In the genomic region with DNA sequence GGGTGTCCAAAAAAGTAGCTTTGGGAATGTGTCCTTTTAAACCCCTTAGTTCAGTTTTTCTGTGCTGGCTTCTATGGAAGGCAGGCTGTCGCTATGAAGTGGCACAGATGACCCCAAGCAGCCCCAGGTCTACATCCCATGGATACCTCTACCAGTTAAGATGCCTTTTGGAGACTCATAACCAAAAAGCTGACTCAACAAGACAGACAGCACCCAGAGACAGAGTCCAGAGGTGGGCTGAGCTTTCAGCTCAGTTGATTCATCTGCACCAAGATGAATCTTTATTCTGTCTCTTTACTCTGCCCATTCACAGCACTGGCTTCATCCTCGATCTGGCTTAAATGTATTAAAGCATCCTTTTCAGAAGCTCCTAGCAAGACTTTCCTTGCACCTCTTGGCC, we compare ENCODE assay signal across 20 cellular contexts. TPM values are rescaled to one million over a fixed set of nuclear protein-coding genes. Genes with fewer than 3 reads are reported as not detected.
DNase-seq lines count a peak whose midpoint lies in the region; ATAC-seq, FAIRE-seq and TF ChIP-seq lines count a peak whose summit lies in the region.
"Had no signal": no experiment of that assay in that cellular context is flagged by ENCODE, and none has a peak within 500 bp of the region (broad histone marks: within the 10 kb centered on the region; RNA-seq: fewer than 3 reads in every experiment).

No MANE protein-coding gene starts in this region.

- no peak overlapping the region for H3K27ac ChIP-seq in A549
- peak overlapping the region; percentile 61 to 63 for H3K27ac ChIP-seq in ascending aorta
- H3K27ac ChIP-seq in gastrocnemius medialis: peak overlapping the region; percentile 19 to 68 (median 48)
- H3K27ac ChIP-seq: C4-2B had no signal

- TF ChIP-seq CTCF in A549 (IDR thresholded peaks at IDR 0.05) (no peak), ascending aorta (IDR thresholded peaks at IDR 0.05) (no peak), gastrocnemius medialis (IDR thresholded peaks at IDR 0.05 in 4 of 5, conservative IDR thresholded peaks at IDR 0.05 in 1 of 5) (no peak)

- no peak for TF ChIP-seq EP300 in A549 (IDR thresholded peaks at IDR 0.05)

- H3K4me3 ChIP-seq in A549: no peak overlapping the region
- no peak overlapping the region for H3K4me3 ChIP-seq in ascending aorta
- no peak overlapping the region for H3K4me3 ChIP-seq in gastrocnemius medialis

- WGBS in A549 (ENCODE audit: missing lambda C conversion rate): 54% methylated on average over 2 of the region's 2 CpGs

- no peak for TF ChIP-seq RAD21 in A549 (conservative IDR thresholded peaks at IDR 0.05 in 1 of 2, IDR thresholded peaks at IDR 0.05 in 1 of 2)

- DNase-seq in A549 (ENCODE audit: low read depth in 1 of 2, low spot score in 1 of 2) (no peak), M059J (ENCODE audit: low read depth) (peak; percentile 20), ascending aorta (ENCODE audit: low spot score in 2 of 2) (no peak), gastrocnemius medialis (no peak), globus pallidus (ENCODE audit: low spot score) (no peak), erythroblast (lab: John Stamatoyannopoulos, UW) (no peak), NCI-H345 treated with DMSO at 0.1 percent for 48 hours (lab: John Stamatoyannopoulos, UW; ENCODE audit: unreplicated experiment) (no peak)
- DNase-seq: ACHN; AML-193; Caco-2; CD4-positive, alpha-beta T cell; GOT3; H7 had no signal

- H3K4me1 ChIP-seq in A549 (no peaks in the 10 kb centered on the region), ascending aorta (peaks cover 0 to 2% of the 10 kb centered on the region in 2 donors), gastrocnemius medialis (peaks cover 3 to 7% of the 10 kb centered on the region in 2 donors)

- no peaks in the 10 kb centered on the region for H3K36me3 ChIP-seq in ascending aorta
- no peaks in the 10 kb centered on the region for H3K36me3 ChIP-seq in gastrocnemius medialis

- FAIRE-seq in A549 (lab: Jason Lieb, UNC): no peak
- FAIRE-seq: D721Med, G401.6, GM12892, GM18507 had no signal

- intact Hi-C loops in ascending aorta (cut with DNase I) (loop anchor here (10.0 kb wide), 3 partner anchors 465 to 955 kb away; a partner anchor contains a TSS), gastrocnemius medialis (cut with DNase I; ENCODE audit: low total_unique reads) (loop anchor here (10.0 kb wide), 2 partner anchors 465 to 955 kb away; a partner anchor contains a TSS)

- no peaks in the 10 kb centered on the region for H3K27me3 ChIP-seq in ascending aorta
- no peaks in the 10 kb centered on the region for H3K27me3 ChIP-seq in gastrocnemius medialis

- in situ Hi-C loops in gastrocnemius medialis (cut with MboI; ENCODE audit: low sequenced_read_pairs in 4 of 4): loop anchor here in 2 of 4 donors (10.0 to 25.0 kb wide), 2 partner anchors 465 to 847 kb away; no protein-coding TSS in a partner anchor

- CTCF ChIA-PET in A549 (lab: Yijun Ruan, JAX): interaction anchor here (1.0 to 13.8 kb wide), 2 partner anchors 10 to 466 kb away, joined by 4 to 279 read pairs; no protein-coding TSS in a partner anchor

- POLR2A ChIA-PET in A549 (lab: Yijun Ruan, JAX): no interaction called here

- no peak for TF ChIP-seq POLR2A in A549 (IDR thresholded peaks at IDR 0.05; ENCODE audit: low read length)
- TF ChIP-seq POLR2A in gastrocnemius medialis (IDR thresholded peaks at IDR 0.05): no peak
- TF ChIP-seq POLR2A in erythroblast (IDR thresholded peaks at IDR 0.05; ENCODE audit: low read length): no peak

- no peak overlapping the region for H3K4me2 ChIP-seq in A549

- H3K9me3 ChIP-seq in A549 (no peaks in the 10 kb centered on the region), ascending aorta (no peaks in the 10 kb centered on the region), gastrocnemius medialis (no peaks in the 10 kb centered on the region)
- H3K9me3 ChIP-seq: Caco-2 had no signal

- ATAC-seq in A549 (no peak), gastrocnemius medialis (no peak), HG03159 (IDR thresholded peaks at IDR 0.05; ENCODE audit: unreplicated experiment) (no peak)
- ATAC-seq: HCT116 had no signal

TF ChIP-seq in A549, 52 proteins besides CTCF, POLR2A, EP300 and RAD21:
- no peak for TF ChIP-seq GATA3 (IDR thresholded peaks at IDR 0.05; ENCODE audit: borderline replicate concordance)
- TF ChIP-seq CBX2 (IDR thresholded peaks at IDR 0.05; ENCODE audit: borderline replicate concordance, low read depth): no peak
- TF ChIP-seq MAFK (IDR thresholded peaks at IDR 0.05; ENCODE audit: partially characterized antibody): peak; percentile 58

RNA-seq across cellular contexts. Expression of a gene that starts 29.8 kb away (rescaled TPM):
- polyA plus RNA-seq in A549 (2011; rRNA removed) (49.3 and 52.7 TPM in 2 replicates), A549 (2017; fragmentation: RNase III; extraction: RNeasy Plus Mini Kit Qiagen cat#74134 plus additional on column Dnase treatment) (24.7 to 28.7 TPM (median 25.0 TPM) in 3 replicates)
- polyA plus RNA-seq in A549 (2012; cell fraction: cytosol; rRNA removed): 13.8 and 15.2 TPM in 2 replicates
- polyA plus RNA-seq in A549 (2012; cell fraction: nucleus; rRNA removed): 26.3 and 32.5 TPM in 2 replicates
- polyA minus RNA-seq in A549 (2011; rRNA and poly(A)+ RNA removed): 31.1 and 34.8 TPM in 2 replicates
- total RNA-seq in M059J (2014; rRNA removed; shearing (Covaris generic)): 19.2 and 31.6 TPM in 2 replicates
- total RNA-seq in ascending aorta (96.1 TPM), gastrocnemius medialis (10 to 100 TPM; 33.3 to 57.1 (median 47.8) TPM)

Comparison
In these comparisons a context has a peak if more than half of its experiments do, and no peak if none do; other contexts are left out.
1. H3K27ac ChIP-seq: peak in ascending aorta (2 of 2) and gastrocnemius medialis (4 of 4); none in A549 (0 of 2).